In the genomic region with DNA sequence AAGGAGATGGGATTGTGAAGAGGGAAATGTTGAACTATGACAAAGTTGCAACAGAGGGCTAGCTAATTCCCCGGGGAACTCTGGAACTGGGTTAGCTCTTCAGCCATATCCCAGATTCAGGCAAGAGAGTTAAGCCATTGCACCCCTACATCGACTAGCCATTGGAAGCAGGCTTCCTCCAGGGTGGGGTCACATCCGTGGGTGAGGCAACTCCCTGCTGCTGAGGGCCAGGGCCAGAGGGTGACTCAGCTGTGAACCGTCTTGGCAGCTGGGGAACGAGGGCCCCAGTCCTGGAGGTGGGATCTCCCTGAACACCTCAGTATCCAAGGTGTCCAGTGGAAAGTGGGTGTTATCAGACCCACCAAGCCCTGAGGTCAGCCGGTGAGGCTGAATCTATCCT, we compare ENCODE assay signal across 1 cellular context.
TF ChIP-seq lines count a peak whose summit lies in the region.

No MANE protein-coding gene starts in this region.

TF ChIP-seq in IMR-90, 13 proteins besides CTCF, POLR2A, EP300 and RAD21:
- no peak for TF ChIP-seq FOS (IDR thresholded peaks at IDR 0.05; ENCODE audit: low read depth, low read length)
- TF ChIP-seq MXI1 (IDR thresholded peaks at IDR 0.05; ENCODE audit: borderline replicate concordance, low read depth, low read length), result no peak
- TF ChIP-seq CHD1 (IDR thresholded peaks at IDR 0.05; ENCODE audit: low read depth, low read length), result no peak
- TF ChIP-seq RCOR1 (IDR thresholded peaks at IDR 0.05; ENCODE audit: insufficient replicate concordance, low read length), result no peak
- no peak for TF ChIP-seq RFX5 (IDR thresholded peaks at IDR 0.05; ENCODE audit: low read depth, low read length)
- TF ChIP-seq BHLHE40 (IDR thresholded peaks at IDR 0.05; ENCODE audit: low read depth, low read length), result no peak
- TF ChIP-seq, protein P1, sequence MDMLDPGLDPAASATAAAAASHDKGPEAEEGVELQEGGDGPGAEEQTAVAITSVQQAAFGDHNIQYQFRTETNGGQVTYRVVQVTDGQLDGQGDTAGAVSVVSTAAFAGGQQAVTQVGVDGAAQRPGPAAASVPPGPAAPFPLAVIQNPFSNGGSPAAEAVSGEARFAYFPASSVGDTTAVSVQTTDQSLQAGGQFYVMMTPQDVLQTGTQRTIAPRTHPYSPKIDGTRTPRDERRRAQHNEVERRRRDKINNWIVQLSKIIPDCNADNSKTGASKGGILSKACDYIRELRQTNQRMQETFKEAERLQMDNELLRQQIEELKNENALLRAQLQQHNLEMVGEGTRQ (IDR thresholded peaks at IDR 0.05; ENCODE audit: low read depth, low read length), result no peak
- TF ChIP-seq, protein P2, sequence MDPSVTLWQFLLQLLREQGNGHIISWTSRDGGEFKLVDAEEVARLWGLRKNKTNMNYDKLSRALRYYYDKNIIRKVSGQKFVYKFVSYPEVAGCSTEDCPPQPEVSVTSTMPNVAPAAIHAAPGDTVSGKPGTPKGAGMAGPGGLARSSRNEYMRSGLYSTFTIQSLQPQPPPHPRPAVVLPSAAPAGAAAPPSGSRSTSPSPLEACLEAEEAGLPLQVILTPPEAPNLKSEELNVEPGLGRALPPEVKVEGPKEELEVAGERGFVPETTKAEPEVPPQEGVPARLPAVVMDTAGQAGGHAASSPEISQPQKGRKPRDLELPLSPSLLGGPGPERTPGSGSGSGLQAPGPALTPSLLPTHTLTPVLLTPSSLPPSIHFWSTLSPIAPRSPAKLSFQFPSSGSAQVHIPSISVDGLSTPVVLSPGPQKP (IDR thresholded peaks at IDR 0.05; ENCODE audit: borderline replicate concordance, low read depth, low read length), result no peak
- TF ChIP-seq SMC3 (IDR thresholded peaks at IDR 0.05; ENCODE audit: low read depth, low read length), result no peak
- TF ChIP-seq MAFK (IDR thresholded peaks at IDR 0.05; ENCODE audit: low read depth, low read length), result no peak
- TF ChIP-seq NFE2L2 (IDR thresholded peaks at IDR 0.05; ENCODE audit: low read depth, low read length), result no peak
- TF ChIP-seq MAZ (IDR thresholded peaks at IDR 0.05; ENCODE audit: borderline replicate concordance, low read depth, low read length), result no peak
- no peak for TF ChIP-seq CEBPB (IDR thresholded peaks at IDR 0.05; ENCODE audit: low read depth, low read length)
TF ChIP-seq in IMR-90: peak in this region for 0.
